1 cellular context compared by ENCODE assay signal in genomic region chr3:59775781-59776270, GRCh38.
TF ChIP-seq lines count a peak whose summit lies in the region.

No MANE protein-coding gene starts in this region.

TF ChIP-seq in HepG2, 621 proteins besides CTCF, POLR2A, EP300 and RAD21 (continued from another document):
- TF ChIP-seq NFAT5 (CRISPR knock-in tag; IDR thresholded peaks at IDR 0.05) = no peak
- TF ChIP-seq GPBP1L1 (CRISPR knock-in tag; IDR thresholded peaks at IDR 0.05) = no peak
- TF ChIP-seq ZFP37 (CRISPR knock-in tag; IDR thresholded peaks at IDR 0.05; ENCODE audit: borderline replicate concordance) = no peak
- TF ChIP-seq ZNF34 (CRISPR knock-in tag; IDR thresholded peaks at IDR 0.05; ENCODE audit: borderline replicate concordance) = no peak
- TF ChIP-seq SNRNP70 (IDR thresholded peaks at IDR 0.05; ENCODE audit: low read depth, low read length) = no peak
- no peak for TF ChIP-seq XRCC5 (optimal IDR thresholded peaks at IDR 0.05; ENCODE audit: low read length)
- TF ChIP-seq ZNF839 (CRISPR knock-in tag; IDR thresholded peaks at IDR 0.05; ENCODE audit: borderline replicate concordance) = no peak
- TF ChIP-seq ETV5 (CRISPR knock-in tag; IDR thresholded peaks at IDR 0.05; ENCODE audit: borderline replicate concordance) = no peak
- TF ChIP-seq ZSCAN5A (CRISPR knock-in tag; IDR thresholded peaks at IDR 0.05; ENCODE audit: borderline replicate concordance) = no peak
- TF ChIP-seq SCMH1 (CRISPR knock-in tag; IDR thresholded peaks at IDR 0.05; ENCODE audit: borderline replicate concordance) = no peak
